Comparison of ENCODE assay signal across 13 cellular contexts in genomic region chr1:161197560-161198205, GRCh38. TPM values are rescaled to one million over a fixed set of nuclear protein-coding genes. Genes with fewer than 3 reads are reported as not detected.
DNase-seq lines count a peak whose midpoint lies in the region; ATAC-seq and TF ChIP-seq lines count a peak whose summit lies in the region.
"Had no signal": no experiment of that assay in that cellular context is flagged by ENCODE, and none has a peak within 500 bp of the region (broad histone marks: within the 10 kb centered on the region; RNA-seq: fewer than 3 reads in every experiment).

No MANE protein-coding gene starts in this region.

- peak overlapping the region; percentile 17 for H3K4me2 ChIP-seq in parathyroid adenoma (ENCODE audit: low read length)

- peak overlapping the region in 3 of 4 donors; percentile 94 to 96 (median 96) for H3K27ac ChIP-seq in gastroesophageal sphincter
- peak overlapping the region; percentile 98 for H3K27ac ChIP-seq in parathyroid adenoma

- TF ChIP-seq EP300 in gastroesophageal sphincter (IDR thresholded peaks at IDR 0.05): no peak

- WGBS in gastroesophageal sphincter (ENCODE audit: low coverage in 1 of 2), 2 donors: 41 to 43% methylated on average over 4 to 5 of the region's 11 CpGs

- peak overlapping the region; percentile 58 for H3K4me3 ChIP-seq in AG04449 (ENCODE audit: low read depth, low read length)
- peak overlapping the region in 1 of 2 donors; percentile 50 for H3K4me3 ChIP-seq in gastroesophageal sphincter
- no peak overlapping the region for H3K4me3 ChIP-seq in parathyroid adenoma (ENCODE audit: low read depth, low read length)

- ATAC-seq in SK-N-SH treated with all-trans-retinoic acid at 6 μM for 48 hours (peak; percentile 0; the same call in 2 of the 3 replicates), gastroesophageal sphincter (no peak), esophagus mucosa (no peak), HG02642 (IDR thresholded peaks at IDR 0.05; ENCODE audit: poor library complexity, unreplicated experiment) (no peak), HG02938 (IDR thresholded peaks at IDR 0.05; ENCODE audit: unreplicated experiment) (no peak)
- ATAC-seq: T-cell had no signal

- H2AFZ ChIP-seq in parathyroid adenoma: no peak overlapping the region

- CTCF ChIA-PET in AG04449 (lab: Yijun Ruan, JAX): interaction anchor here (0.7 to 26.1 kb wide), 8 partner anchors 9 to 185 kb away, joined by 3 to 758 read pairs (median 8); partner anchors contain the start of genes APOA2, FCER1G and TOMM40L

- DNase-seq in AG04449 (ENCODE audit: low read depth, low spot score): no peak
- DNase-seq in GDM1 (lab: John Stamatoyannopoulos, UW): no peak
- DNase-seq: activated effector memory CD4-positive, alpha-beta T cell treated with Interleukin-2 at 50 U/mL for 16 hours; small intestine; T-cell had no signal

- no peaks in the 10 kb centered on the region for H3K9me3 ChIP-seq in gastroesophageal sphincter
- no peaks in the 10 kb centered on the region for H3K9me3 ChIP-seq in parathyroid adenoma (ENCODE audit: control insufficient read depth, low read length)

- TF ChIP-seq CTCF in AG04449 (IDR thresholded peaks at IDR 0.05; ENCODE audit: insufficient read depth, low read length, missing control alignments) (no peak), gastroesophageal sphincter (IDR thresholded peaks at IDR 0.05) (no peak), parathyroid adenoma (IDR thresholded peaks at IDR 0.05) (no peak)

- no peaks in the 10 kb centered on the region for H3K27me3 ChIP-seq in gastroesophageal sphincter
- no peaks in the 10 kb centered on the region for H3K27me3 ChIP-seq in parathyroid adenoma (ENCODE audit: control insufficient read depth, insufficient read depth, low read length)

- H3K36me3 ChIP-seq in gastroesophageal sphincter: peaks cover 0 to 3% of the 10 kb centered on the region in 2 donors
- no peaks in the 10 kb centered on the region for H3K36me3 ChIP-seq in parathyroid adenoma (ENCODE audit: control insufficient read depth, insufficient read depth, low read length)

- POLR2A ChIA-PET in AG04449 (lab: Yijun Ruan, JAX): interaction anchor here (0.6 to 1.7 kb wide), 9 partner anchors 14 to 32 kb away, joined by 3 to 6 read pairs (median 4); partner anchors contain the start of genes PPOX and TOMM40L

- no peak overlapping the region for H3K9ac ChIP-seq in parathyroid adenoma

- TF ChIP-seq POLR2A in gastroesophageal sphincter (IDR thresholded peaks at IDR 0.05): no peak

- peaks cover 2% of the 10 kb centered on the region for H3K79me2 ChIP-seq in parathyroid adenoma

- H3K4me1 ChIP-seq in gastroesophageal sphincter (peaks cover 0 to 91% (median 46%) of the 10 kb centered on the region in 3 donors), parathyroid adenoma (peaks cover 2% of the 10 kb centered on the region)

TF ChIP-seq in SK-N-SH treated with all-trans-retinoic acid at 6 μM for 48 hours, 23 proteins besides CTCF, POLR2A, EP300 and RAD21:
- no peak for TF ChIP-seq TCF4 (CRISPR knock-in tag; IDR thresholded peaks at IDR 0.05; ENCODE audit: borderline replicate concordance)
TF ChIP-seq in SK-N-SH treated with all-trans-retinoic acid at 6 μM for 48 hours: peak in this region for 0.

RNA-seq across cellular contexts. Expression of gene ADAMTS4, which starts 1.2 kb away (rescaled TPM):
- total RNA-seq in gastroesophageal sphincter (10 to 100 TPM in 1 of 4 donors, 1 to 10 TPM in 3; 3.7 to 60.6 (median 6.7) TPM), esophagus mucosa (1.3 TPM)
- total RNA-seq: H4 had no signal

RNA-seq across cellular contexts. Expression of gene NDUFS2, which starts 4.5 kb away (rescaled TPM):
- total RNA-seq in gastroesophageal sphincter (100 to 1,000 TPM in 2 of 4 donors, 10 to 100 TPM in 2; 93.4 to 121 (median 100) TPM), esophagus mucosa (56.4 TPM)

RNA-seq across cellular contexts. Expression of gene FCER1G, which starts 17.4 kb away (rescaled TPM):
- total RNA-seq in gastroesophageal sphincter: 10 to 100 TPM in 3 of 4 donors, 1 to 10 TPM in 1; 6.4 to 74.6 (median 52.0) TPM
- total RNA-seq in esophagus mucosa: 0.76 TPM

RNA-seq across cellular contexts. Expression of gene B4GALT3, which starts 20.4 kb away (rescaled TPM):
- 10 to 100 TPM; 14.8 to 26.4 (median 19.5) TPM for total RNA-seq in gastroesophageal sphincter
- total RNA-seq in esophagus mucosa: 17.7 TPM

RNA-seq across cellular contexts. Expression of gene APOA2, which starts 25.7 kb away (rescaled TPM):
- total RNA-seq in gastroesophageal sphincter: not detected
- total RNA-seq in esophagus mucosa: not detected
- total RNA-seq: H4, ureter had no signal
